In the genomic region with DNA sequence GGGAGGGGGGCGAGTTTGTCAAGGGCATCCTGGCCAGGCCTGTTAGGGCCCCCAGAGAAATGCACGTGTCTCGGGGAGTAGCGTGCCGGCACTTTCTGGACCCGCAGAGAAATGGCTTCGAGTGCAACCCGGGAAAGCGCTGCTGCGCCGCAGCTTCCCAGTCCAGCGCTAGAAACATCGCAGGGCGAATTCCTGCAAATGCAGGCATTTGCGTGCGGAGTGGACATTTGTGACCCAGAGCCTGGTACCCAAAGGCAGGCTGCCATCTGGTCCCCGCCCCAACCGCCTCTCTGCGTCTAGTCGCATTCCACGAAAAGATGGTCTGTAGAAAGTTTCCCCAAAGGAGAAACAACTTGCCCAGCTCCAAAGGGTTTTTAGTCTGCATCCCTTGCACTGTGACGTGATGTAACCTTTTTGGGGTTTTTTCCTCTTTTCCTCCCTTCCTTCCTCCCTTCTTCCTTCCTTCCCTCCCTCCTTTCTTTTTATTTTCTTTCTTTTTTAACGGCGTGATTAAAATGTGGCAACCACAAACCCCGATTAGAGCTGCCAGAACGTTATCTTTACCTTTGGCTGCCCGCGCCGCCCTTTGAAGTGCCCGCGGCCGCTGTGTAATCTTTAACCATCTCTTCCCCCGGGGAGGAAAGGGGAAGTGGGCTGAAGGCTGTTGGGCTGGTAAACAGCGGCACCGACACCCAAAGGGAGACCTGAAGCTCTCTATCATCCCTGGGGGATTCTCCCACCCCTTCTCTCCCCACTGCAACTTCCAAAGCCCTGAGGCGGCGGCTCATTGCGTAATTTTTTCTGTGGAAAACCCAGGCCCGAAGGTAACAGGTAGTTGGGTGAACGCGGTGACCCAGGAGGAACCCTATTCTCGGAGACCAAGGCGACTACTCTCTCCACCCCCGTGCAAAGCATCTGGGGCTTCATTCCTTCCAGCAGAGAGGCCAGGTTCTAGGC, we compare ENCODE assay signal across 1 cellular context.
TF ChIP-seq lines count a peak whose summit lies in the region.

No MANE protein-coding gene starts in this region.

TF ChIP-seq in HepG2, 621 proteins besides CTCF, POLR2A, EP300 and RAD21 (continued from another document and continues in another):
- TF ChIP-seq ZNF275 (CRISPR knock-in tag; IDR thresholded peaks at IDR 0.05; ENCODE audit: borderline replicate concordance) (no peak), NRL (CRISPR knock-in tag; IDR thresholded peaks at IDR 0.05; ENCODE audit: borderline replicate concordance) (no peak), ZNF30 (CRISPR knock-in tag; IDR thresholded peaks at IDR 0.05) (0 out of 2 replicates have a peak, but pooled peaks have one; percentile 10), FOXC1 (CRISPR knock-in tag; IDR thresholded peaks at IDR 0.05; ENCODE audit: borderline replicate concordance) (no peak), CHCHD3 (CRISPR knock-in tag; IDR thresholded peaks at IDR 0.05) (peak; percentile 45; the same call in 1 of the 2 replicates), ATF2 (CRISPR knock-in tag; IDR thresholded peaks at IDR 0.05) (peak; percentile 90), ZNF747 (CRISPR knock-in tag; IDR thresholded peaks at IDR 0.05; ENCODE audit: borderline replicate concordance) (peak; percentile 52; the same call in 1 of the 2 replicates), MTERF4 (CRISPR knock-in tag; IDR thresholded peaks at IDR 0.05) (no peak), ZFYVE20 (CRISPR knock-in tag; IDR thresholded peaks at IDR 0.05; ENCODE audit: borderline replicate concordance, low read depth) (peak; percentile 82; the same call in 1 of the 2 replicates), EEA1 (CRISPR knock-in tag; IDR thresholded peaks at IDR 0.05; ENCODE audit: borderline replicate concordance) (no peak), ZNF816 (CRISPR knock-in tag; IDR thresholded peaks at IDR 0.05; ENCODE audit: borderline replicate concordance) (peak; percentile 91; the same call in 1 of the 2 replicates), GLMP (CRISPR knock-in tag; IDR thresholded peaks at IDR 0.05; ENCODE audit: borderline replicate concordance) (no peak), CENPT (CRISPR knock-in tag; IDR thresholded peaks at IDR 0.05; ENCODE audit: low read depth) (no peak), SIN3A (IDR thresholded peaks at IDR 0.05; ENCODE audit: borderline replicate concordance, low read depth, low read length) (peak; percentile 77), REL (CRISPR knock-in tag; conservative IDR thresholded peaks at IDR 0.05) (peak; percentile 58; the same call in 1 of the 2 replicates), ZSCAN12 (CRISPR knock-in tag; IDR thresholded peaks at IDR 0.05) (no peak), NCOR1 (IDR thresholded peaks at IDR 0.05; ENCODE audit: borderline replicate concordance, low read length) (peak; percentile 63; the same call in 1 of the 2 replicates), HOXA5 (CRISPR knock-in tag; IDR thresholded peaks at IDR 0.05) (no peak), ZNF101 (CRISPR knock-in tag; IDR thresholded peaks at IDR 0.05; ENCODE audit: borderline replicate concordance, low read depth) (no peak), TRIM24 (CRISPR knock-in tag; IDR thresholded peaks at IDR 0.05) (no peak), MTF2 (CRISPR knock-in tag; IDR thresholded peaks at IDR 0.05; ENCODE audit: borderline replicate concordance) (no peak), GABPA (IDR thresholded peaks at IDR 0.05; ENCODE audit: low read depth, low read length) (no peak), GABPA (CRISPR knock-in tag; IDR thresholded peaks at IDR 0.05; ENCODE audit: low read depth) (peak; percentile 59), KMT2A (CRISPR knock-in tag; IDR thresholded peaks at IDR 0.05) (peak; percentile 90), RFX1 (IDR thresholded peaks at IDR 0.05) (no peak), SIX4 (CRISPR knock-in tag; IDR thresholded peaks at IDR 0.05) (peak; percentile 68; the same call in 1 of the 2 replicates)
- TF ChIP-seq, protein P1, sequence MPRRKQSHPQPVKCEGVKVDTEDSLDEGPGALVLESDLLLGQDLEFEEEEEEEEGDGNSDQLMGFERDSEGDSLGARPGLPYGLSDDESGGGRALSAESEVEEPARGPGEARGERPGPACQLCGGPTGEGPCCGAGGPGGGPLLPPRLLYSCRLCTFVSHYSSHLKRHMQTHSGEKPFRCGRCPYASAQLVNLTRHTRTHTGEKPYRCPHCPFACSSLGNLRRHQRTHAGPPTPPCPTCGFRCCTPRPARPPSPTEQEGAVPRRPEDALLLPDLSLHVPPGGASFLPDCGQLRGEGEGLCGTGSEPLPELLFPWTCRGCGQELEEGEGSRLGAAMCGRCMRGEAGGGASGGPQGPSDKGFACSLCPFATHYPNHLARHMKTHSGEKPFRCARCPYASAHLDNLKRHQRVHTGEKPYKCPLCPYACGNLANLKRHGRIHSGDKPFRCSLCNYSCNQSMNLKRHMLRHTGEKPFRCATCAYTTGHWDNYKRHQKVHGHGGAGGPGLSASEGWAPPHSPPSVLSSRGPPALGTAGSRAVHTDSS (CRISPR knock-in tag; conservative IDR thresholded peaks at IDR 0.05) = no peak
- TF ChIP-seq, protein P2, sequence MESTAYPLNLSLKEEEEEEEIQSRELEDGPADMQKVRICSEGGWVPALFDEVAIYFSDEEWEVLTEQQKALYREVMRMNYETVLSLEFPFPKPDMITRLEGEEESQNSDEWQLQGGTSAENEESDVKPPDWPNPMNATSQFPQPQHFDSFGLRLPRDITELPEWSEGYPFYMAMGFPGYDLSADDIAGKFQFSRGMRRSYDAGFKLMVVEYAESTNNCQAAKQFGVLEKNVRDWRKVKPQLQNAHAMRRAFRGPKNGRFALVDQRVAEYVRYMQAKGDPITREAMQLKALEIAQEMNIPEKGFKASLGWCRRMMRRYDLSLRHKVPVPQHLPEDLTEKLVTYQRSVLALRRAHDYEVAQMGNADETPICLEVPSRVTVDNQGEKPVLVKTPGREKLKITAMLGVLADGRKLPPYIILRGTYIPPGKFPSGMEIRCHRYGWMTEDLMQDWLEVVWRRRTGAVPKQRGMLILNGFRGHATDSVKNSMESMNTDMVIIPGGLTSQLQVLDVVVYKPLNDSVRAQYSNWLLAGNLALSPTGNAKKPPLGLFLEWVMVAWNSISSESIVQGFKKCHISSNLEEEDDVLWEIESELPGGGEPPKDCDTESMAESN (CRISPR knock-in tag; conservative IDR thresholded peaks at IDR 0.05) = peak; percentile 40; the same call in 1 of the 2 replicates
- TF ChIP-seq, protein P3, sequence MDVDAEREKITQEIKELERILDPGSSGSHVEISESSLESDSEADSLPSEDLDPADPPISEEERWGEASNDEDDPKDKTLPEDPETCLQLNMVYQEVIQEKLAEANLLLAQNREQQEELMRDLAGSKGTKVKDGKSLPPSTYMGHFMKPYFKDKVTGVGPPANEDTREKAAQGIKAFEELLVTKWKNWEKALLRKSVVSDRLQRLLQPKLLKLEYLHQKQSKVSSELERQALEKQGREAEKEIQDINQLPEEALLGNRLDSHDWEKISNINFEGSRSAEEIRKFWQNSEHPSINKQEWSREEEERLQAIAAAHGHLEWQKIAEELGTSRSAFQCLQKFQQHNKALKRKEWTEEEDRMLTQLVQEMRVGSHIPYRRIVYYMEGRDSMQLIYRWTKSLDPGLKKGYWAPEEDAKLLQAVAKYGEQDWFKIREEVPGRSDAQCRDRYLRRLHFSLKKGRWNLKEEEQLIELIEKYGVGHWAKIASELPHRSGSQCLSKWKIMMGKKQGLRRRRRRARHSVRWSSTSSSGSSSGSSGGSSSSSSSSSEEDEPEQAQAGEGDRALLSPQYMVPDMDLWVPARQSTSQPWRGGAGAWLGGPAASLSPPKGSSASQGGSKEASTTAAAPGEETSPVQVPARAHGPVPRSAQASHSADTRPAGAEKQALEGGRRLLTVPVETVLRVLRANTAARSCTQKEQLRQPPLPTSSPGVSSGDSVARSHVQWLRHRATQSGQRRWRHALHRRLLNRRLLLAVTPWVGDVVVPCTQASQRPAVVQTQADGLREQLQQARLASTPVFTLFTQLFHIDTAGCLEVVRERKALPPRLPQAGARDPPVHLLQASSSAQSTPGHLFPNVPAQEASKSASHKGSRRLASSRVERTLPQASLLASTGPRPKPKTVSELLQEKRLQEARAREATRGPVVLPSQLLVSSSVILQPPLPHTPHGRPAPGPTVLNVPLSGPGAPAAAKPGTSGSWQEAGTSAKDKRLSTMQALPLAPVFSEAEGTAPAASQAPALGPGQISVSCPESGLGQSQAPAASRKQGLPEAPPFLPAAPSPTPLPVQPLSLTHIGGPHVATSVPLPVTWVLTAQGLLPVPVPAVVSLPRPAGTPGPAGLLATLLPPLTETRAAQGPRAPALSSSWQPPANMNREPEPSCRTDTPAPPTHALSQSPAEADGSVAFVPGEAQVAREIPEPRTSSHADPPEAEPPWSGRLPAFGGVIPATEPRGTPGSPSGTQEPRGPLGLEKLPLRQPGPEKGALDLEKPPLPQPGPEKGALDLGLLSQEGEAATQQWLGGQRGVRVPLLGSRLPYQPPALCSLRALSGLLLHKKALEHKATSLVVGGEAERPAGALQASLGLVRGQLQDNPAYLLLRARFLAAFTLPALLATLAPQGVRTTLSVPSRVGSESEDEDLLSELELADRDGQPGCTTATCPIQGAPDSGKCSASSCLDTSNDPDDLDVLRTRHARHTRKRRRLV (CRISPR knock-in tag; IDR thresholded peaks at IDR 0.05) = no peak
- TF ChIP-seq, protein P4, sequence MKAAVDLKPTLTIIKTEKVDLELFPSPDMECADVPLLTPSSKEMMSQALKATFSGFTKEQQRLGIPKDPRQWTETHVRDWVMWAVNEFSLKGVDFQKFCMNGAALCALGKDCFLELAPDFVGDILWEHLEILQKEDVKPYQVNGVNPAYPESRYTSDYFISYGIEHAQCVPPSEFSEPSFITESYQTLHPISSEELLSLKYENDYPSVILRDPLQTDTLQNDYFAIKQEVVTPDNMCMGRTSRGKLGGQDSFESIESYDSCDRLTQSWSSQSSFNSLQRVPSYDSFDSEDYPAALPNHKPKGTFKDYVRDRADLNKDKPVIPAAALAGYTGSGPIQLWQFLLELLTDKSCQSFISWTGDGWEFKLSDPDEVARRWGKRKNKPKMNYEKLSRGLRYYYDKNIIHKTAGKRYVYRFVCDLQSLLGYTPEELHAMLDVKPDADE (CRISPR knock-in tag; IDR thresholded peaks at IDR 0.05) = no peak
- TF ChIP-seq, protein P5, sequence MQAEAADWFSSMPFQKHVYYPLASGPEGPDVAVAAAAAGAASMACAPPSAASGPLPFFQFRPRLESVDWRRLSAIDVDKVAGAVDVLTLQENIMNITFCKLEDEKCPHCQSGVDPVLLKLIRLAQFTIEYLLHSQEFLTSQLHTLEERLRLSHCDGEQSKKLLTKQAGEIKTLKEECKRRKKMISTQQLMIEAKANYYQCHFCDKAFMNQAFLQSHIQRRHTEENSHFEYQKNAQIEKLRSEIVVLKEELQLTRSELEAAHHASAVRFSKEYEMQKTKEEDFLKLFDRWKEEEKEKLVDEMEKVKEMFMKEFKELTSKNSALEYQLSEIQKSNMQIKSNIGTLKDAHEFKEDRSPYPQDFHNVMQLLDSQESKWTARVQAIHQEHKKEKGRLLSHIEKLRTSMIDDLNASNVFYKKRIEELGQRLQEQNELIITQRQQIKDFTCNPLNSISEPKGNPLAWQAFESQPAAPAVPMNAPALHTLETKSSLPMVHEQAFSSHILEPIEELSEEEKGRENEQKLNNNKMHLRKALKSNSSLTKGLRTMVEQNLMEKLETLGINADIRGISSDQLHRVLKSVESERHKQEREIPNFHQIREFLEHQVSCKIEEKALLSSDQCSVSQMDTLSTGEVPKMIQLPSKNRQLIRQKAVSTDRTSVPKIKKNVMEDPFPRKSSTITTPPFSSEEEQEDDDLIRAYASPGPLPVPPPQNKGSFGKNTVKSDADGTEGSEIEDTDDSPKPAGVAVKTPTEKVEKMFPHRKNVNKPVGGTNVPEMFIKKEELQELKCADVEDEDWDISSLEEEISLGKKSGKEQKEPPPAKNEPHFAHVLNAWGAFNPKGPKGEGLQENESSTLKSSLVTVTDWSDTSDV (CRISPR knock-in tag; IDR thresholded peaks at IDR 0.05) = no peak
